1 cellular context compared by ENCODE assay signal in the genomic region with DNA sequence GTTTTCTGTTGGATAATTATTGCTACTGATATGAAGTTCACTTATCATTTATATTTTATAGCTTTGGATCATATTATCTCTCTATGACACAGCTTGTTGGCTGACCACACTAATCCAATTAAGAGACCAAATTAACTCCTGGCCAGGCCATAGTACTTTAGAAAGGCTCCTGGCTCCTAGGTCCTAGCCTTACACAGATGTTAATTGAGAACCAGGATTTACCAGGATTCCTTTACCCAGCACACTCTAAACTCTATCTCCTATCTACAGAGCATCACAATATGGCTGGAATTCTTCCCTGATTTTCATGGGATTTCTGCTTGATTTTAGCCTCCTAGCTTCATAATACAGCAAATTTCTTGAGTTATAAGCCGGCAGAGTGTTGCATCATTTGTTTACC.
TF ChIP-seq lines count a peak whose summit lies in the region.

No MANE protein-coding gene starts in this region.

TF ChIP-seq in WTC11, 78 proteins besides CTCF, POLR2A, EP300 and RAD21 (continued from another document):
- TF ChIP-seq, protein P1, sequence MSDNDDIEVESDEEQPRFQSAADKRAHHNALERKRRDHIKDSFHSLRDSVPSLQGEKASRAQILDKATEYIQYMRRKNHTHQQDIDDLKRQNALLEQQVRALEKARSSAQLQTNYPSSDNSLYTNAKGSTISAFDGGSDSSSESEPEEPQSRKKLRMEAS (CRISPR knock-in tag; IDR thresholded peaks at IDR 0.05): no peak
- TF ChIP-seq, protein P2, sequence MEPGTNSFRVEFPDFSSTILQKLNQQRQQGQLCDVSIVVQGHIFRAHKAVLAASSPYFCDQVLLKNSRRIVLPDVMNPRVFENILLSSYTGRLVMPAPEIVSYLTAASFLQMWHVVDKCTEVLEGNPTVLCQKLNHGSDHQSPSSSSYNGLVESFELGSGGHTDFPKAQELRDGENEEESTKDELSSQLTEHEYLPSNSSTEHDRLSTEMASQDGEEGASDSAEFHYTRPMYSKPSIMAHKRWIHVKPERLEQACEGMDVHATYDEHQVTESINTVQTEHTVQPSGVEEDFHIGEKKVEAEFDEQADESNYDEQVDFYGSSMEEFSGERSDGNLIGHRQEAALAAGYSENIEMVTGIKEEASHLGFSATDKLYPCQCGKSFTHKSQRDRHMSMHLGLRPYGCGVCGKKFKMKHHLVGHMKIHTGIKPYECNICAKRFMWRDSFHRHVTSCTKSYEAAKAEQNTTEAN (CRISPR knock-in tag; IDR thresholded peaks at IDR 0.05): no peak
